In the genomic region with DNA sequence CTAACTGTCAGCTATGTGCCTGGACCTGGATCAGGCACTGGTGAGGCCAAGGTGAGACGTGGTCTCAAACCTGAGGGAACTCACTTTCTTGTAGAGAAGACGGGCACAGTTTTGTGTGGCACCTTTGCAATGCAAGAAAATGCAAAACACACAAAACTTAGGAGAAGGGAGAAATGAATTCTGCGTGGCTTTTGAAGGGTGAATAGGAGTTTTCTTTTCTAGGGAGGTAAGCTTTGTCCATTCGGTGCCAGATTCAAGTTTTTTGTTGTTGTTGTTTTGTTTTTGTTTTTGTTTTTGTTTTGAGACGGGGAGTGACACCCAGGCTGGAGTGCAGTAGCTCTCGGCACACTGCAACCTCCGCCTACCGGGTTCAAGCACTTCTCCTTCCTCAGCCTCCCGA, we compare ENCODE assay signal across 19 cellular contexts. TPM values are rescaled to one million over a fixed set of nuclear protein-coding genes. Genes with fewer than 3 reads are reported as not detected.
A peak's percentile ranks its signal among the peaks of the same experiment; 100 is the strongest.
DNase-seq lines count a peak whose midpoint lies in the region; TF ChIP-seq lines count a peak whose summit lies in the region.
"Had no signal": no experiment of that assay in that cellular context is flagged by ENCODE, and none has a peak within 500 bp of the region (broad histone marks: within the 10 kb centered on the region; RNA-seq: fewer than 3 reads in every experiment).

No MANE protein-coding gene starts in this region.

- H3K9me3 ChIP-seq in NT2/D1 (ENCODE audit: insufficient read depth, low read length) (no peaks in the 10 kb centered on the region), endodermal cell (ENCODE audit: control insufficient read depth, low read length) (no peaks in the 10 kb centered on the region), muscle layer of duodenum (ENCODE audit: control insufficient read depth in 1 of 2, low read length in 2 of 2) (no peaks in the 10 kb centered on the region)
- H3K9me3 ChIP-seq: SJSA1, transverse colon had no signal

- no peak overlapping the region for H3K27ac Mint-ChIP-seq in endodermal cell
- H3K27ac Mint-ChIP-seq: stimulated activated naive B cell treated with anti-CD40 and anti-IgM and Interleukin-4, amounts not matched to agents 10 μg/mL and 1 μg/mL and 100 μg/mL, for 72 hours had no signal

- TF ChIP-seq CTCF in 22Rv1 (IDR thresholded peaks at IDR 0.05) (no peak), endodermal cell (conservative IDR thresholded peaks at IDR 0.05) (no peak)

- H3K27ac ChIP-seq in 22Rv1 (peak overlapping the region; percentile 77; the same call in 1 of the 2 replicates), endodermal cell (ENCODE audit: low read depth, low read length) (no peak overlapping the region), muscle layer of duodenum (ENCODE audit: low read length) (peak overlapping the region; percentile 42)
- H3K27ac ChIP-seq: SJSA1 had no signal

- H3K4me1 ChIP-seq in NT2/D1 (ENCODE audit: insufficient read depth, insufficient read length), result peaks cover 4% of the 10 kb centered on the region
- peaks cover 4% of the 10 kb centered on the region for H3K4me1 ChIP-seq in endodermal cell (ENCODE audit: control insufficient read depth, insufficient read depth, low read length)
- peaks cover 0 to 13% of the 10 kb centered on the region in 2 donors for H3K4me1 ChIP-seq in muscle layer of duodenum (ENCODE audit: control insufficient read depth in 1 of 2, insufficient read depth in 2 of 2, low read length in 2 of 2)

- no peak for DNase-seq in NT2/D1 (ENCODE audit: low read depth, low spot score)
- DNase-seq in endodermal cell, result no peak
- DNase-seq in COLO668 (lab: John Stamatoyannopoulos, UW; ENCODE audit: unreplicated experiment), result no peak
- DNase-seq in DMS 273 treated with DMSO at 0.1 percent for 48 hours (lab: John Stamatoyannopoulos, UW), result no peak
- DNase-seq in SW 1271 (lab: John Stamatoyannopoulos, UW), result no peak
- DNase-seq in NCI-H1105 (lab: John Stamatoyannopoulos, UW), result no peak
- DNase-seq: activated CD4-positive, alpha-beta T cell treated with anti-CD3 and anti-CD28 coated beads for 48 hours; activated naive CD4-positive, alpha-beta T cell treated with Interleukin-2 at 50 U/mL for 16 hours; CD4-positive, alpha-beta memory T cell; cortex of kidney; glutamatergic neuron; kidney; NCI-H1417 treated with DMSO at 0.1 percent for 48 hours; stimulated activated CD4-positive, alpha-beta T cell treated with anti-CD3 and anti-CD28 coated beads, Interleukin-12 subunit alpha, Interleukin-12 subunit beta, amount 100 ng/mL, for 4 hours; stimulated activated naive B cell treated with anti-CD40 and anti-IgM and Interleukin-4, amounts not matched to agents 10 μg/mL and 1 μg/mL and 100 μg/mL, for 72 hours had no signal

- WGBS in endodermal cell (ENCODE audit: insufficient coverage in 1 of 2, insufficient read length in 1 of 2), 2 experiments, result 98 to 100% methylated on average over 1 to 9 of the region's 9 CpGs

- H3K4me3 Mint-ChIP-seq in endodermal cell, result no peak overlapping the region
- H3K4me3 Mint-ChIP-seq: stimulated activated naive B cell treated with anti-CD40 and anti-IgM and Interleukin-4, amounts not matched to agents 10 μg/mL and 1 μg/mL and 100 μg/mL, for 72 hours had no signal

- no peaks in the 10 kb centered on the region for H3K9me3 Mint-ChIP-seq in endodermal cell
- H3K9me3 Mint-ChIP-seq: CD4-positive, alpha-beta memory T cell; stimulated activated naive B cell treated with anti-CD40 and anti-IgM and Interleukin-4, amounts not matched to agents 10 μg/mL and 1 μg/mL and 100 μg/mL, for 72 hours had no signal

- H3K36me3 ChIP-seq in NT2/D1 (ENCODE audit: insufficient read depth, insufficient read length, low read length), result peaks cover 21% of the 10 kb centered on the region
- peaks cover 29% of the 10 kb centered on the region for H3K36me3 ChIP-seq in endodermal cell (ENCODE audit: control insufficient read depth, insufficient read depth, low read length)
- no peaks in the 10 kb centered on the region for H3K36me3 ChIP-seq in muscle layer of duodenum (ENCODE audit: control insufficient read depth in 1 of 2, insufficient read depth in 2 of 2, low read length in 2 of 2)
- H3K36me3 ChIP-seq: transverse colon had no signal

- no peaks in the 10 kb centered on the region for H3K27me3 Mint-ChIP-seq in endodermal cell (ENCODE audit: insufficient read depth)

- peaks cover 23% of the 10 kb centered on the region for H3K4me1 Mint-ChIP-seq in endodermal cell

- peaks cover 30% of the 10 kb centered on the region for H3K36me3 Mint-ChIP-seq in endodermal cell (ENCODE audit: low read depth)
- H3K36me3 Mint-ChIP-seq: CD4-positive, alpha-beta memory T cell; stimulated activated naive B cell treated with anti-CD40 and anti-IgM and Interleukin-4, amounts not matched to agents 10 μg/mL and 1 μg/mL and 100 μg/mL, for 72 hours had no signal

- H3K4me3 ChIP-seq in NT2/D1 (ENCODE audit: insufficient read length, low read depth) (peak overlapping the region; percentile 80), endodermal cell (ENCODE audit: low read length) (peak overlapping the region; percentile 93), muscle layer of duodenum (ENCODE audit: low read depth in 1 of 2, low read length in 2 of 2) (peak overlapping the region in 1 of 2 donors; percentile 58)

- H3K27me3 ChIP-seq in NT2/D1 (ENCODE audit: insufficient read depth, insufficient read length), result no peaks in the 10 kb centered on the region
- no peaks in the 10 kb centered on the region for H3K27me3 ChIP-seq in endodermal cell (ENCODE audit: control insufficient read depth, insufficient read depth, low read length, poor library complexity, severe bottlenecking)
- H3K27me3 ChIP-seq in muscle layer of duodenum (ENCODE audit: low read depth, low read length), result no peaks in the 10 kb centered on the region

- H3K9ac ChIP-seq in NT2/D1 (ENCODE audit: insufficient read length, low read depth) (no peak overlapping the region), endodermal cell (ENCODE audit: extremely low read depth, low read length, poor library complexity, severe bottlenecking) (no peak overlapping the region)

RNA-seq across cellular contexts. Expression of a gene that starts 1.4 kb away (rescaled TPM):
- total RNA-seq in endodermal cell, result 10 to 100 TPM; 54.9 to 55.6 TPM
- 30.7 TPM for polyA plus RNA-seq in endodermal cell (2013, experiment 1 of 2)
- polyA plus RNA-seq in endodermal cell (2013, experiment 2 of 2), result 31.3 TPM
